ENCODE assay signal across 27 cellular contexts in genomic region chr13:40793339-40793738, GRCh38.
"Had no signal": no experiment of that assay in that cellular context is flagged by ENCODE, and none has a peak within 500 bp of the region (broad histone marks: within the 10 kb centered on the region; RNA-seq: fewer than 3 reads in every experiment).

No MANE protein-coding gene starts in this region.

- ATAC-seq: activated T-helper 17 cell treated with anti-CD3 and anti-CD28 coated beads, Interleukin-2, amount 50 U/mL, for 72 hours; PC-3 had no signal

- FAIRE-seq: astrocyte, RCC 7860, TTC549 had no signal

- DNase-seq: activated CD4-positive, alpha-beta memory T cell treated with anti-CD3 and anti-CD28 coated beads for 36 hours; activated CD4-positive, alpha-beta T cell treated with anti-CD3 and anti-CD28 coated beads, Interleukin-2, amount 10 ng/mL, durations not matched to agents 7 days and 5 days; activated CD4-positive, CD25-positive, alpha-beta regulatory T cell; activated gamma-delta T cell; activated naive CD4-positive, alpha-beta T cell treated with anti-CD3 and anti-CD28 coated beads for 36 hours; activated T-cell treated with anti-CD3 and anti-CD28 coated beads for 4 hours; activated T-cell treated with anti-CD3 and anti-CD28 coated beads, Interleukin-2, amount 50 U/mL, for 48 hours; amygdala; NCI-H1092; NCI-H1417; NCI-H1694; NCI-H2029; NCI-H2107; NCI-H345; NCI-H510A; NCI-H526 treated with DMSO at 0.1 percent for 48 hours; NCI-H82; NK-92 treated with Interleukin-12 subunit alpha and Interleukin-12 subunit beta, amount 100 ng/mL, for 24 hours; PC-3; SHP77 treated with DMSO at 0.1 percent for 48 hours; T-helper 2 cell; T1000 had no signal

- H3K27ac ChIP-seq: VCaP had no signal
